8 cellular contexts compared by ENCODE assay signal in the genomic region with DNA sequence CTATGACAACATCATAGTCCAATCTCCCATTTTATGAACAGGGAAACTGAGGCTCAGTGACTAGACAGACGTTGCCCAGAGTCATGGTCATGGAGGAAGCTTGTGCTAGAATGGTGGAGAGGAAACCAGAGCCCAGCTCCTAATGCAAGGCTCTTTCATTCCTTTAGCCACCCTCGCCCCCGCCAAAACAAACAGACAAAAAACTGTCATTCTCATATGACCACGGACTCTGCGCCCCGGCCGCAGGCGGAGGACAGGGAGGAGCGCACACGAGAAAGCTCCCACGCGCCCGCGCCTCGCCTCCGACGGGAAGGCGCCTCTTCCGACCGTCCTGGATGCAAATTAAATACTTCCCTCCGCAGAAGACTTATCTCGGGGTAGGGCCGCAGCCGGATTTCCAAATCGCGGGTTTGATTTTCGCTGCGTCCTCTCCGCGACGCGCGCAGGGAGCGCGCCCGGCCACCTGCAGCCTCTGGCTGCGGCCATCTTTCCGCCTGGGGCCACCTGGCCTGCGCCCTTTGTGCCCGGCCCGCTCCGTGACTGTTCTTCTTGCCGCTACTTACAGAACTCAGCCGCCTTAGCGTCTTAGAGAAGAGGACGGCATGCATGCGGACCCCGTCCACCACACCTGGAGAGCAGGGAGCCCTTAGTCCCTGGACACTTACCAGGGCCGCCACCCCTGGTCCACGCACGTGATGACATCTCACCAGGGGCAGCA. TPM values are rescaled to one million over a fixed set of nuclear protein-coding genes. Genes with fewer than 3 reads are reported as not detected.
A peak's percentile ranks its signal among the peaks of the same experiment; 100 is the strongest.
DNase-seq lines count a peak whose midpoint lies in the region; ATAC-seq and TF ChIP-seq lines count a peak whose summit lies in the region.

No MANE protein-coding gene starts in this region.

- peak overlapping the region; percentile 52 for H3K27ac Mint-ChIP-seq in activated T-helper 17 cell treated with anti-CD3 and anti-CD28 coated beads, Interleukin-2, amount 50 U/mL, for 72 hours

- ATAC-seq in HG02870 (IDR thresholded peaks at IDR 0.05; ENCODE audit: unreplicated experiment) (peak; percentile 20), omental fat pad (ENCODE audit: low FRiP score) (peak; percentile 15), HG03469 (IDR thresholded peaks at IDR 0.05; ENCODE audit: unreplicated experiment) (no peak)
- peak; percentile 31 for ATAC-seq in activated T-helper 17 cell treated with anti-CD3 and anti-CD28 coated beads, Interleukin-2, amount 50 U/mL, for 72 hours (replicated peaks)

- peaks cover 77% of the 10 kb centered on the region for H3K36me3 Mint-ChIP-seq in activated T-helper 17 cell treated with anti-CD3 and anti-CD28 coated beads, Interleukin-2, amount 50 U/mL, for 72 hours (ENCODE audit: low read depth)

- peaks cover 5% of the 10 kb centered on the region for H3K9me3 Mint-ChIP-seq in activated T-helper 17 cell treated with anti-CD3 and anti-CD28 coated beads, Interleukin-2, amount 50 U/mL, for 72 hours

- no peak for TF ChIP-seq CTCF in fibroblast of villous mesenchyme (IDR thresholded peaks at IDR 0.05; ENCODE audit: insufficient read depth, low read depth, low read length)
- no peak for TF ChIP-seq CTCF in omental fat pad (IDR thresholded peaks at IDR 0.05)

- peaks cover 35% of the 10 kb centered on the region for H3K4me1 Mint-ChIP-seq in activated T-helper 17 cell treated with anti-CD3 and anti-CD28 coated beads, Interleukin-2, amount 50 U/mL, for 72 hours

- no peaks in the 10 kb centered on the region for H3K27me3 Mint-ChIP-seq in activated T-helper 17 cell treated with anti-CD3 and anti-CD28 coated beads, Interleukin-2, amount 50 U/mL, for 72 hours

- peak overlapping the region; percentile 74 for H3K4me3 Mint-ChIP-seq in activated T-helper 17 cell treated with anti-CD3 and anti-CD28 coated beads, Interleukin-2, amount 50 U/mL, for 72 hours

- peak overlapping the region; percentile 86 for H3K4me3 ChIP-seq in fibroblast of villous mesenchyme (ENCODE audit: low read depth, low read length)

- DNase-seq in DMS 273 (lab: John Stamatoyannopoulos, UW; ENCODE audit: unreplicated experiment), result peak; percentile 61
- no peak for DNase-seq in DMS 273 treated with DMSO at 0.1 percent for 48 hours (lab: John Stamatoyannopoulos, UW)
- peak; percentile 31 for DNase-seq in NCI-H526 treated with DMSO at 0.1 percent for 48 hours (lab: John Stamatoyannopoulos, UW)
- DNase-seq in fibroblast of villous mesenchyme (ENCODE audit: low read depth), result peak; percentile 54
- peak; percentile 46 for DNase-seq in omental fat pad (ENCODE audit: low spot score)

RNA-seq across cellular contexts. Expression of a gene that starts 0.6 kb away (rescaled TPM):
- 100 to 1,000 TPM; 121 to 126 TPM for total RNA-seq in activated T-helper 17 cell treated with anti-CD3 and anti-CD28 coated beads, Interleukin-2, amount 50 U/mL, for 72 hours
- total RNA-seq in fibroblast of villous mesenchyme (190 and 228 TPM in 2 replicates), omental fat pad (100 to 1,000 TPM; 124 to 638 (median 294) TPM)
